2 cellular contexts compared by ENCODE assay signal in the genomic region with DNA sequence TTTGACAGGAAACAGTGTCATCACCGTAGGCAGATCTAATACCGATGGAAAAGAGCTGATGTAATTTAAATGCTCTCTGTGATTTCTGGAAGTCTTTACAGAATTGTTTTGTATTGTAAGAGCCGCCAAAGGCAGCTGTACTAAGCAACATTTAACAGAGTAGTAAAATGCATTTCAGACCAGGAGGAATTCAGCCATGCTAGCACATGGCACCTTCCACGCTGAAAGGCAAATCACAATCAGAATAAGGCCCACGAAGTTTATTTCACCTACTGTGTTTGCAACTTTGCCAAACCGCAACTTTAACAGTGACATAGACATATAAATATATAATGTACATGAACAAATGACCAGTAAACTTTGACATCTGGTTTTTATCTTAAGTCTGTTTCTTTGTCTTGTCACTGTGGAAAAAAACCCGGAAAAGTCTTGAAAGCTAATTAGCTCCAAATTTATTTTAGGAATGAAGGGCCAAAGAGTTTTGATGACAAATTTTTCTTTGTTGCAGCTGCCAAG.
TF ChIP-seq lines count a peak whose summit lies in the region.

No MANE protein-coding gene starts in this region.

TF ChIP-seq in SK-N-SH, 30 proteins besides CTCF, POLR2A, EP300 and RAD21 (continued from another document):
- TF ChIP-seq, protein P1, sequence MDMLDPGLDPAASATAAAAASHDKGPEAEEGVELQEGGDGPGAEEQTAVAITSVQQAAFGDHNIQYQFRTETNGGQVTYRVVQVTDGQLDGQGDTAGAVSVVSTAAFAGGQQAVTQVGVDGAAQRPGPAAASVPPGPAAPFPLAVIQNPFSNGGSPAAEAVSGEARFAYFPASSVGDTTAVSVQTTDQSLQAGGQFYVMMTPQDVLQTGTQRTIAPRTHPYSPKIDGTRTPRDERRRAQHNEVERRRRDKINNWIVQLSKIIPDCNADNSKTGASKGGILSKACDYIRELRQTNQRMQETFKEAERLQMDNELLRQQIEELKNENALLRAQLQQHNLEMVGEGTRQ (IDR thresholded peaks at IDR 0.05; ENCODE audit: borderline replicate concordance, low read depth, low read length), result no peak
- TF ChIP-seq RCOR1 (IDR thresholded peaks at IDR 0.05; ENCODE audit: low read length), result peak; percentile 41; the same call in 1 of the 2 replicates
- peak; percentile 30 for TF ChIP-seq CHD2 (IDR thresholded peaks at IDR 0.05; ENCODE audit: low read length, partially characterized antibody)
- TF ChIP-seq, protein P2, sequence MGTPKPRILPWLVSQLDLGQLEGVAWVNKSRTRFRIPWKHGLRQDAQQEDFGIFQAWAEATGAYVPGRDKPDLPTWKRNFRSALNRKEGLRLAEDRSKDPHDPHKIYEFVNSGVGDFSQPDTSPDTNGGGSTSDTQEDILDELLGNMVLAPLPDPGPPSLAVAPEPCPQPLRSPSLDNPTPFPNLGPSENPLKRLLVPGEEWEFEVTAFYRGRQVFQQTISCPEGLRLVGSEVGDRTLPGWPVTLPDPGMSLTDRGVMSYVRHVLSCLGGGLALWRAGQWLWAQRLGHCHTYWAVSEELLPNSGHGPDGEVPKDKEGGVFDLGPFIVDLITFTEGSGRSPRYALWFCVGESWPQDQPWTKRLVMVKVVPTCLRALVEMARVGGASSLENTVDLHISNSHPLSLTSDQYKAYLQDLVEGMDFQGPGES (IDR thresholded peaks at IDR 0.05; ENCODE audit: low read depth, low read length), result no peak
- peak; percentile 58; the same call in 1 of the 2 replicates for TF ChIP-seq MXI1 (IDR thresholded peaks at IDR 0.05; ENCODE audit: low read depth, low read length)
- no peak for TF ChIP-seq EZH2phosphoT487 (IDR thresholded peaks at IDR 0.05; ENCODE audit: borderline replicate concordance, low read depth)
- TF ChIP-seq FOSL2 (IDR thresholded peaks at IDR 0.05; ENCODE audit: borderline replicate concordance, low read depth), result 0 out of 2 replicates have a peak, but pooled peaks have one; percentile 22
- TF ChIP-seq GABPA (IDR thresholded peaks at IDR 0.05; ENCODE audit: low read depth), result no peak
- peak; percentile 15; the same call in 1 of the 2 replicates for TF ChIP-seq JUND (IDR thresholded peaks at IDR 0.05)
- peak; percentile 8; the same call in 1 of the 2 replicates for TF ChIP-seq RXRA (IDR thresholded peaks at IDR 0.05; ENCODE audit: borderline replicate concordance, low read depth)
- TF ChIP-seq SIN3A (IDR thresholded peaks at IDR 0.05; ENCODE audit: borderline replicate concordance, low read depth, low read length), result 0 out of 2 replicates have a peak, but pooled peaks have one; percentile 64
- TF ChIP-seq TCF12 (IDR thresholded peaks at IDR 0.05), result peak; percentile 92
- TF ChIP-seq, protein P3, sequence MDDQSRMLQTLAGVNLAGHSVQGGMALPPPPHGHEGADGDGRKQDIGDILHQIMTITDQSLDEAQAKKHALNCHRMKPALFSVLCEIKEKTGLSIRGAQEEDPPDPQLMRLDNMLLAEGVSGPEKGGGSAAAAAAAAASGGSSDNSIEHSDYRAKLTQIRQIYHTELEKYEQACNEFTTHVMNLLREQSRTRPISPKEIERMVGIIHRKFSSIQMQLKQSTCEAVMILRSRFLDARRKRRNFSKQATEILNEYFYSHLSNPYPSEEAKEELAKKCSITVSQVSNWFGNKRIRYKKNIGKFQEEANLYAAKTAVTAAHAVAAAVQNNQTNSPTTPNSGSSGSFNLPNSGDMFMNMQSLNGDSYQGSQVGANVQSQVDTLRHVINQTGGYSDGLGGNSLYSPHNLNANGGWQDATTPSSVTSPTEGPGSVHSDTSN (IDR thresholded peaks at IDR 0.05), result peak; percentile 54
- peak; percentile 21; the same call in 1 of the 2 replicates for TF ChIP-seq MEF2A (IDR thresholded peaks at IDR 0.05; ENCODE audit: borderline replicate concordance, low read depth)
- no peak; the same call in 1 of the 2 replicates for TF ChIP-seq FOXM1 (IDR thresholded peaks at IDR 0.05; ENCODE audit: low read depth)
- peak; percentile 68; the same call in 1 of the 2 replicates for TF ChIP-seq NFIC (IDR thresholded peaks at IDR 0.05; ENCODE audit: borderline replicate concordance)
- peak; percentile 51 for TF ChIP-seq TEAD4 (IDR thresholded peaks at IDR 0.05; ENCODE audit: borderline replicate concordance, insufficient read depth)

TF ChIP-seq in WTC11, 78 proteins besides CTCF, POLR2A, EP300 and RAD21:
- TF ChIP-seq, protein P4, sequence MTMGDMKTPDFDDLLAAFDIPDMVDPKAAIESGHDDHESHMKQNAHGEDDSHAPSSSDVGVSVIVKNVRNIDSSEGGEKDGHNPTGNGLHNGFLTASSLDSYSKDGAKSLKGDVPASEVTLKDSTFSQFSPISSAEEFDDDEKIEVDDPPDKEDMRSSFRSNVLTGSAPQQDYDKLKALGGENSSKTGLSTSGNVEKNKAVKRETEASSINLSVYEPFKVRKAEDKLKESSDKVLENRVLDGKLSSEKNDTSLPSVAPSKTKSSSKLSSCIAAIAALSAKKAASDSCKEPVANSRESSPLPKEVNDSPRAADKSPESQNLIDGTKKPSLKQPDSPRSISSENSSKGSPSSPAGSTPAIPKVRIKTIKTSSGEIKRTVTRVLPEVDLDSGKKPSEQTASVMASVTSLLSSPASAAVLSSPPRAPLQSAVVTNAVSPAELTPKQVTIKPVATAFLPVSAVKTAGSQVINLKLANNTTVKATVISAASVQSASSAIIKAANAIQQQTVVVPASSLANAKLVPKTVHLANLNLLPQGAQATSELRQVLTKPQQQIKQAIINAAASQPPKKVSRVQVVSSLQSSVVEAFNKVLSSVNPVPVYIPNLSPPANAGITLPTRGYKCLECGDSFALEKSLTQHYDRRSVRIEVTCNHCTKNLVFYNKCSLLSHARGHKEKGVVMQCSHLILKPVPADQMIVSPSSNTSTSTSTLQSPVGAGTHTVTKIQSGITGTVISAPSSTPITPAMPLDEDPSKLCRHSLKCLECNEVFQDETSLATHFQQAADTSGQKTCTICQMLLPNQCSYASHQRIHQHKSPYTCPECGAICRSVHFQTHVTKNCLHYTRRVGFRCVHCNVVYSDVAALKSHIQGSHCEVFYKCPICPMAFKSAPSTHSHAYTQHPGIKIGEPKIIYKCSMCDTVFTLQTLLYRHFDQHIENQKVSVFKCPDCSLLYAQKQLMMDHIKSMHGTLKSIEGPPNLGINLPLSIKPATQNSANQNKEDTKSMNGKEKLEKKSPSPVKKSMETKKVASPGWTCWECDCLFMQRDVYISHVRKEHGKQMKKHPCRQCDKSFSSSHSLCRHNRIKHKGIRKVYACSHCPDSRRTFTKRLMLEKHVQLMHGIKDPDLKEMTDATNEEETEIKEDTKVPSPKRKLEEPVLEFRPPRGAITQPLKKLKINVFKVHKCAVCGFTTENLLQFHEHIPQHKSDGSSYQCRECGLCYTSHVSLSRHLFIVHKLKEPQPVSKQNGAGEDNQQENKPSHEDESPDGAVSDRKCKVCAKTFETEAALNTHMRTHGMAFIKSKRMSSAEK (CRISPR knock-in tag; IDR thresholded peaks at IDR 0.05; ENCODE audit: borderline replicate concordance), result no peak
- no peak for TF ChIP-seq FOXJ3 (CRISPR knock-in tag; IDR thresholded peaks at IDR 0.05; ENCODE audit: borderline replicate concordance)
